8 cellular contexts compared by ENCODE assay signal in the genomic region with DNA sequence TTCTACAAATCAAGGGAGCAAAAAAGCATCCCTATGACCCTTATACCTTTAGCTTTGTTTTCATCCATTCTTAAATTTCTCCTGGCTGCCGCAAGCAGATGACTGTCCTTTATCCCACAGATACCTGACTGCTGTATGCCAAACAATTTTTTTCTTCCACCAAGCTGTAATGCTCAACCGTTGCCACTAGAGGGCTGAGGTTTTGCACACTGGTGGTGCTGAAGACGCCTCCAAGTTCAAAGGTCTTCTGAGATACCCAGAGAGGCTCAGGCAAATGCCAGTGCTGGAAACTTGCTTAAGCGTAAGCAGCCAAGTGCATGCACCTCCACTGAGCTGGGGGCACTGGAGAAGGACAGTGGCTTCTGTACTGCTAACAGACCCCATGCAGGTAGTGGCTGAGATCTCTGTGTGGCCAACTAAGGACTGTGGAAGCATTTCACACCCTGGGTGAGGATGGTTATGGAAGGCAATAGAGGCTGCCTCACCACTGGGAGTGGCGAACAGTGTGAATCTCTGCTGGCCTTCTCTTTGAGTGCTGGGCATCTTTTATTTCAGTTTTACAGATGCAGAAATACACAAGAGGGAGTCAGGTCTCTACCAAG. TPM values are rescaled to one million over a fixed set of nuclear protein-coding genes. Genes with fewer than 3 reads are reported as not detected.
DNase-seq lines count a peak whose midpoint lies in the region; ATAC-seq and TF ChIP-seq lines count a peak whose summit lies in the region.

No MANE protein-coding gene starts in this region.

- no peaks in the 10 kb centered on the region for H3K79me2 ChIP-seq in PC-3 (ENCODE audit: low read length)

- H3K9me3 Mint-ChIP-seq in CD14-positive monocyte: no peaks in the 10 kb centered on the region

- peak; percentile 84 for TF ChIP-seq CTCF in CD14-positive monocyte (IDR thresholded peaks at IDR 0.05)
- peak; percentile 98 for TF ChIP-seq CTCF in PC-3 (conservative IDR thresholded peaks at IDR 0.05; ENCODE audit: low read depth, low read length)
- TF ChIP-seq CTCF in fibroblast of mammary gland (conservative IDR thresholded peaks at IDR 0.05; ENCODE audit: control insufficient read depth, insufficient read depth, low read depth, low read length): peak; percentile 96
- peak in 2 of 3 donors; percentile 55 to 61 for TF ChIP-seq CTCF in omental fat pad (IDR thresholded peaks at IDR 0.05)
- TF ChIP-seq CTCF in upper lobe of left lung (IDR thresholded peaks at IDR 0.05): peak; percentile 64 to 80 (median 76)

- no TSS peak for BruUV-seq in PC-3 (replicated peaks; lab: Mats Ljungman, UMichigan)

- CTCF ChIA-PET in PC-3 (lab: Charles Lee): interaction anchor here (0.6 to 1.1 kb wide), 4 partner anchors 102 to 278 kb away, joined by 3 to 13 read pairs (median 3); no protein-coding TSS in a partner anchor

- ATAC-seq in GM19035 (IDR thresholded peaks at IDR 0.05; ENCODE audit: unreplicated experiment) (peak; percentile 69), HG03520 (IDR thresholded peaks at IDR 0.05; ENCODE audit: unreplicated experiment) (peak; percentile 82), PC-3 (peak; percentile 71), omental fat pad (ENCODE audit: low FRiP score) (no peak), upper lobe of left lung (ENCODE audit: low FRiP score in 2 of 2) (peak in 1 of 2 donors; percentile 73)

- no peak for TF ChIP-seq POLR2A in upper lobe of left lung (IDR thresholded peaks at IDR 0.05)

- H3K36me3 ChIP-seq in PC-3 (ENCODE audit: low read depth, low read length): no peaks in the 10 kb centered on the region
- H3K36me3 ChIP-seq in upper lobe of left lung: no peaks in the 10 kb centered on the region

- no peak overlapping the region for H2AFZ ChIP-seq in PC-3 (ENCODE audit: low read length)

- H3F3A ChIP-seq in PC-3 (ENCODE audit: low read length, unreplicated experiment): no peaks in the 10 kb centered on the region

- WGBS in upper lobe of left lung, 2 donors: 32 to 34% methylated on average over 5 of the region's 5 CpGs

- no peak for TF ChIP-seq EP300 in upper lobe of left lung (IDR thresholded peaks at IDR 0.05)

- H3K4me3 ChIP-seq in PC-3 (ENCODE audit: low read length) (no peak overlapping the region), fibroblast of mammary gland (ENCODE audit: control insufficient read depth, low read depth, low read length) (no peak overlapping the region), upper lobe of left lung (no peak overlapping the region)

- H3K36me3 Mint-ChIP-seq in CD14-positive monocyte: no peaks in the 10 kb centered on the region

- intact Hi-C loops in CD14-positive monocyte (cut with micrococcal nuclease): loop anchor here (5.0 to 10.0 kb wide), 3 partner anchors 122 to 210 kb away; no protein-coding TSS in a partner anchor
- intact Hi-C loops in PC-3 (cut with micrococcal nuclease): loop anchor here (1.0 kb wide), 2 partner anchors 207 to 278 kb away; no protein-coding TSS in a partner anchor

- H3K9me2 ChIP-seq in PC-3 (replicated peaks; ENCODE audit: low read length): no peaks in the 10 kb centered on the region

- no peak overlapping the region for H3K27ac Mint-ChIP-seq in CD14-positive monocyte

- no peak overlapping the region for H3K4me3 Mint-ChIP-seq in CD14-positive monocyte

- POLR2A ChIA-PET in PC-3 (lab: Charles Lee; ENCODE audit: unreplicated experiment): interaction anchor here (0.6 kb wide), 1 partner anchor 127 kb away, joined by 4 read pairs; no protein-coding TSS in a partner anchor

- H3K27ac ChIP-seq in PC-3 (ENCODE audit: low read length): no peak overlapping the region
- no peak overlapping the region for H3K27ac ChIP-seq in upper lobe of left lung

- no peak overlapping the region for H3K4me2 ChIP-seq in PC-3 (ENCODE audit: low read length)

- H3K27me3 ChIP-seq in PC-3 (ENCODE audit: low read length): no peaks in the 10 kb centered on the region
- H3K27me3 ChIP-seq in upper lobe of left lung: no peaks in the 10 kb centered on the region

- H3K4me1 Mint-ChIP-seq in CD14-positive monocyte: peaks cover 5% of the 10 kb centered on the region

- DNase-seq in CD14-positive monocyte (ENCODE audit: low spot score): no peak
- peak; percentile 81 for DNase-seq in PC-3
- peak; percentile 37 for DNase-seq in activated T-cell treated with anti-CD3 and anti-CD28 coated beads for 4 hours
- DNase-seq in fibroblast of mammary gland (ENCODE audit: low read depth): peak; percentile 65
- DNase-seq in omental fat pad (ENCODE audit: low spot score): no peak
- no peak for DNase-seq in upper lobe of left lung

- H4K20me1 ChIP-seq in PC-3 (ENCODE audit: low read length): no peaks in the 10 kb centered on the region

- H3K9me3 ChIP-seq in PC-3 (ENCODE audit: low read length): no peaks in the 10 kb centered on the region
- no peaks in the 10 kb centered on the region for H3K9me3 ChIP-seq in upper lobe of left lung

- H3K27me3 Mint-ChIP-seq in CD14-positive monocyte (ENCODE audit: low read depth in 3 of 3): peaks cover 7 to 10% (median 7%) of the 10 kb centered on the region in 3 donors

- H3K4me1 ChIP-seq in PC-3 (ENCODE audit: insufficient read depth, low read length): peaks cover 9% of the 10 kb centered on the region
- H3K4me1 ChIP-seq in upper lobe of left lung: no peaks in the 10 kb centered on the region

- H3K9ac ChIP-seq in PC-3 (ENCODE audit: low read length): no peak overlapping the region

RNA-seq across cellular contexts. Expression of a gene that starts 28.5 kb away (rescaled TPM):
- polyA plus RNA-seq in CD14-positive monocyte: under 1 TPM in 1 of 2 donors, not detected in 1; 0.37 TPM
- 5.6 and 7.4 TPM in 2 replicates for total RNA-seq in PC-3 (2014; rRNA removed)
- 1 to 10 TPM; 1.9 to 4.0 (median 3.4) TPM for total RNA-seq in omental fat pad
- total RNA-seq in upper lobe of left lung: 1 to 10 TPM in 5 of 6 donors, under 1 TPM in 1; 0.39 to 4.2 (median 2.1) TPM

Comparison
In these comparisons a context has a peak if more than half of its experiments do, and no peak if none do; other contexts are left out.
1. DNase-seq: peak in PC-3 (single experiment), activated T-cell treated with anti-CD3 and anti-CD28 coated beads for 4 hours (single experiment) and fibroblast of mammary gland (single experiment); none in CD14-positive monocyte (single experiment), omental fat pad (single experiment) and upper lobe of left lung (0 of 2).
2. Peak in every context shown above with its lines, with median percentiles within 50 percentile points of each other: CTCF ChIP-seq.